Comparison of ENCODE assay signal across 8 cellular contexts in genomic region chr19:48954595-48955307, GRCh38. TPM values are rescaled to one million over a fixed set of nuclear protein-coding genes. Genes with fewer than 3 reads are reported as not detected.
DNase-seq lines count a peak whose midpoint lies in the region; ATAC-seq and TF ChIP-seq lines count a peak whose summit lies in the region.

Gene BAX (plus strand): TSS chr19:48954875. CDS start chr19:48954929, 54 bp downstream.

- peak; percentile 78 to 86 for TF ChIP-seq POLR2A in Peyer's patch (IDR thresholded peaks at IDR 0.05)

- peak; percentile 48 for ATAC-seq in GM21717 (IDR thresholded peaks at IDR 0.05; ENCODE audit: unreplicated experiment)
- ATAC-seq in esophagus mucosa: peak; percentile 88

- peak in 2 of 6 experiments; percentile 1 to 37 for TF ChIP-seq CTCF in Peyer's patch (IDR thresholded peaks at IDR 0.05)

- H3K27ac ChIP-seq in Peyer's patch (peak within 1 kb of the TSS; percentile 80 to 94 (median 87)), muscle layer of duodenum (ENCODE audit: low read length) (peak within 1 kb of the TSS; percentile 86)

- peak within 1 kb of the TSS; percentile 80 to 95 (median 86) for H3K4me3 ChIP-seq in Peyer's patch
- peak within 1 kb of the TSS; percentile 85 to 86 for H3K4me3 ChIP-seq in muscle layer of duodenum (ENCODE audit: low read depth in 1 of 2, low read length in 2 of 2)

- H3K36me3 ChIP-seq in Peyer's patch (no peaks in the 10 kb centered on the region), muscle layer of duodenum (ENCODE audit: control insufficient read depth in 1 of 2, insufficient read depth in 2 of 2, low read length in 2 of 2) (no peaks in the 10 kb centered on the region)

- DNase-seq in DMS53 treated with DMSO at 0.1 percent for 48 hours (lab: John Stamatoyannopoulos, UW; ENCODE audit: unreplicated experiment) (peak; percentile 94), KG1 (lab: John Stamatoyannopoulos, UW) (peak; percentile 68), Peyer's patch (peak; percentile 97 to 99 (median 98))
- peak; percentile 97 to 98 for DNase-seq in activated T-cell treated with anti-CD3 and anti-CD28 coated beads, Interleukin-2, amount 50 U/mL, for 48 hours
- peak; percentile 89 for DNase-seq in stimulated activated CD8-positive, alpha-beta memory T cell treated with anti-CD3 and anti-CD28 coated beads, Interleukin-7, amount 100 ng/mL, for 24 hours (ENCODE audit: low read depth)

- H3K27me3 ChIP-seq in Peyer's patch (no peaks in the 10 kb centered on the region), muscle layer of duodenum (ENCODE audit: low read depth, low read length) (no peaks in the 10 kb centered on the region)

- peaks cover 0 to 13% (median 6%) of the 10 kb centered on the region in 4 donors for H3K4me1 ChIP-seq in Peyer's patch
- peaks cover 11 to 13% of the 10 kb centered on the region in 2 donors for H3K4me1 ChIP-seq in muscle layer of duodenum (ENCODE audit: control insufficient read depth in 1 of 2, insufficient read depth in 2 of 2, low read length in 2 of 2)

- no peaks in the 10 kb centered on the region for H3K9me3 ChIP-seq in Peyer's patch
- H3K9me3 ChIP-seq in muscle layer of duodenum (ENCODE audit: control insufficient read depth in 1 of 2, low read length in 2 of 2): no peaks in the 10 kb centered on the region

RNA-seq across cellular contexts. Expression of gene BAX, which starts in this region (rescaled TPM):
- 100 to 1,000 TPM in 3 of 4 donors, 10 to 100 TPM in 1; 71.0 to 138 (median 104) TPM for total RNA-seq in Peyer's patch
- total RNA-seq in esophagus mucosa: 58.9 TPM

Comparison
In these comparisons a context has a peak if more than half of its experiments do, and no peak if none do; other contexts are left out.
1. Peak in every context shown above with its lines: DNase-seq, ATAC-seq, H3K4me3 ChIP-seq and H3K27ac ChIP-seq.